In genomic region chr4:8061145-8061544, GRCh38 we compare ENCODE assay signal across 18 cellular contexts.
DNase-seq lines count a peak whose midpoint lies in the region; ATAC-seq and TF ChIP-seq lines count a peak whose summit lies in the region.
"Had no signal": no experiment of that assay in that cellular context is flagged by ENCODE, and none has a peak within 500 bp of the region (broad histone marks: within the 10 kb centered on the region; RNA-seq: fewer than 3 reads in every experiment).

No MANE protein-coding gene starts in this region.

- H3K4me3 ChIP-seq in A673 (ENCODE audit: low read depth, low read length, poor library complexity, severe bottlenecking): no peak overlapping the region
- H3K4me3 ChIP-seq in H7 (ENCODE audit: insufficient read depth, low read depth, low read length): no peak overlapping the region
- no peak overlapping the region for H3K4me3 ChIP-seq in osteoblast (ENCODE audit: insufficient read depth, low read length)
- H3K4me3 ChIP-seq in aorta (ENCODE audit: low read length in 2 of 2): no peak overlapping the region
- H3K4me3 ChIP-seq in MM.1S (ENCODE audit: low read length): no peak overlapping the region
- H3K4me3 ChIP-seq: GM12878 had no signal

- ATAC-seq in aorta (ENCODE audit: low FRiP score): peak; percentile 17
- ATAC-seq: GM12878 had no signal

- no peaks in the 10 kb centered on the region for H4K20me1 ChIP-seq in osteoblast (ENCODE audit: insufficient read depth, low read length)
- H4K20me1 ChIP-seq in MM.1S (ENCODE audit: insufficient read depth, low read length): no peaks in the 10 kb centered on the region

- CTCF ChIA-PET in A673 (lab: Charles Lee): no interaction called here

- H3K9me3 ChIP-seq in A673 (ENCODE audit: low read depth, low read length, poor library complexity, severe bottlenecking): peaks cover 31% of the 10 kb centered on the region
- peaks cover 15% of the 10 kb centered on the region for H3K9me3 ChIP-seq in osteoblast (ENCODE audit: low read depth, low read length)
- peaks cover 4% of the 10 kb centered on the region for H3K9me3 ChIP-seq in aorta (ENCODE audit: control insufficient read depth, low read length)
- H3K9me3 ChIP-seq in MM.1S (replicated peaks; ENCODE audit: insufficient read depth, low read length): no peaks in the 10 kb centered on the region
- H3K9me3 ChIP-seq: BE2C had no signal

- intact Hi-C loops in A673 (cut with micrococcal nuclease; ENCODE audit: unreplicated experiment): no loop called here
- intact Hi-C loops in aorta (cut with DNase I): no loop called here

- H3K79me2 ChIP-seq in osteoblast (ENCODE audit: insufficient read depth, low read length) (no peaks in the 10 kb centered on the region), MM.1S (ENCODE audit: low read length) (no peaks in the 10 kb centered on the region)

- H3K4me1 ChIP-seq in A673 (ENCODE audit: insufficient read depth, low read length, poor library complexity, severe bottlenecking): peaks cover 19% of the 10 kb centered on the region
- H3K4me1 ChIP-seq in osteoblast (ENCODE audit: insufficient read depth, low read length): no peaks in the 10 kb centered on the region
- no peaks in the 10 kb centered on the region for H3K4me1 ChIP-seq in aorta (ENCODE audit: control insufficient read depth in 1 of 2, insufficient read depth in 2 of 2, low read length in 2 of 2)
- no peaks in the 10 kb centered on the region for H3K4me1 ChIP-seq in MM.1S (ENCODE audit: low read length)
- H3K4me1 ChIP-seq: BE2C had no signal

- WGBS in aorta, 2 donors: 64 to 78% methylated on average over 7 of the region's 7 CpGs

- H3K27ac ChIP-seq in A673 (ENCODE audit: low read depth, low read length, poor library complexity, severe bottlenecking) (peak overlapping the region; percentile 87), osteoblast (ENCODE audit: low read depth, low read length) (no peak overlapping the region), aorta (ENCODE audit: low read depth in 1 of 2, low read length in 2 of 2) (no peak overlapping the region), MM.1S (ENCODE audit: low read length) (no peak overlapping the region)

- H3K4me2 ChIP-seq in osteoblast (ENCODE audit: insufficient read depth, low read length) (no peak overlapping the region), MM.1S (ENCODE audit: low read depth, low read length) (no peak overlapping the region)

- TF ChIP-seq CTCF in A673 (conservative IDR thresholded peaks at IDR 0.05; ENCODE audit: low read depth, low read length) (no peak), osteoblast (IDR thresholded peaks at IDR 0.05; ENCODE audit: extremely low read depth, low read depth, low read length) (no peak), MM.1S (IDR thresholded peaks at IDR 0.05; ENCODE audit: low read length) (no peak)

- no peak overlapping the region for H3K9ac ChIP-seq in MM.1S (ENCODE audit: low read length)

- H3K36me3 ChIP-seq in A673 (ENCODE audit: insufficient read depth, low read length, poor library complexity, severe bottlenecking) (no peaks in the 10 kb centered on the region), H7 (replicated peaks; ENCODE audit: control insufficient read depth, insufficient read depth, low read length) (no peaks in the 10 kb centered on the region), osteoblast (ENCODE audit: insufficient read depth, low read length) (no peaks in the 10 kb centered on the region), aorta (ENCODE audit: control insufficient read depth in 1 of 2, insufficient read depth in 2 of 2, low read length in 1 of 2) (peaks cover 0 to 2% of the 10 kb centered on the region in 2 donors), MM.1S (replicated peaks; ENCODE audit: insufficient read depth, low read length) (no peaks in the 10 kb centered on the region)
- H3K36me3 ChIP-seq: BE2C had no signal

- POLR2A ChIA-PET in A673 (lab: Charles Lee; ENCODE audit: low non-redundant PET): no interaction called here

- no peaks in the 10 kb centered on the region for H3K27me3 ChIP-seq in A673 (replicated peaks; ENCODE audit: insufficient read depth, low read depth, low read length, poor library complexity)
- H3K27me3 ChIP-seq in H7 (ENCODE audit: control insufficient read depth, insufficient read depth, low read length): no peaks in the 10 kb centered on the region
- peaks cover 6% of the 10 kb centered on the region for H3K27me3 ChIP-seq in osteoblast (ENCODE audit: insufficient read depth, low read length)
- H3K27me3 ChIP-seq in aorta (ENCODE audit: control insufficient read depth in 1 of 2, insufficient read depth in 2 of 2, low read length in 1 of 2): no peaks in the 10 kb centered on the region
- peaks cover 80% of the 10 kb centered on the region for H3K27me3 ChIP-seq in MM.1S (replicated peaks; ENCODE audit: insufficient read depth, low read length)
- H3K27me3 ChIP-seq: BE2C had no signal

- H2AFZ ChIP-seq in osteoblast (ENCODE audit: low read length) (no peak overlapping the region), MM.1S (ENCODE audit: low read length) (no peak overlapping the region)

- no peak for DNase-seq in A673 (ENCODE audit: low spot score)
- DNase-seq in H7: peak; percentile 68
- DNase-seq in osteoblast (ENCODE audit: insufficient read length, low spot score, missing footprints): peak; percentile 35
- no peak for DNase-seq in aorta
- no peak for DNase-seq in NCI-H2107 (lab: John Stamatoyannopoulos, UW)
- no peak for DNase-seq in MM.1S
- DNase-seq: ACHN; BE2C; C1 segment of cervical spinal cord; CD4-positive, CD25-positive, alpha-beta regulatory T cell; CD8-positive, alpha-beta memory T cell; COR-L47; DMS 273 treated with DMSO at 0.1 percent for 48 hours; DMS53; DND-41; EL; HCEC 1CT had no signal

- BruUV-seq in A673 (replicated peaks; lab: Mats Ljungman, UMichigan): no TSS peak

- H3F3A ChIP-seq in MM.1S (ENCODE audit: insufficient read depth, low read length): no peaks in the 10 kb centered on the region

- no peaks in the 10 kb centered on the region for H3K9me2 ChIP-seq in MM.1S (replicated peaks; ENCODE audit: insufficient read depth, low read length)

Comparison
In these comparisons a context has a peak if more than half of its experiments do, and no peak if none do; other contexts are left out.
1. DNase-seq: peak in H7 (single experiment) and osteoblast (single experiment); none in A673 (single experiment), aorta (0 of 2), NCI-H2107 (single experiment) and MM.1S (single experiment).